Comparison of ENCODE assay signal across 23 cellular contexts in the genomic region with DNA sequence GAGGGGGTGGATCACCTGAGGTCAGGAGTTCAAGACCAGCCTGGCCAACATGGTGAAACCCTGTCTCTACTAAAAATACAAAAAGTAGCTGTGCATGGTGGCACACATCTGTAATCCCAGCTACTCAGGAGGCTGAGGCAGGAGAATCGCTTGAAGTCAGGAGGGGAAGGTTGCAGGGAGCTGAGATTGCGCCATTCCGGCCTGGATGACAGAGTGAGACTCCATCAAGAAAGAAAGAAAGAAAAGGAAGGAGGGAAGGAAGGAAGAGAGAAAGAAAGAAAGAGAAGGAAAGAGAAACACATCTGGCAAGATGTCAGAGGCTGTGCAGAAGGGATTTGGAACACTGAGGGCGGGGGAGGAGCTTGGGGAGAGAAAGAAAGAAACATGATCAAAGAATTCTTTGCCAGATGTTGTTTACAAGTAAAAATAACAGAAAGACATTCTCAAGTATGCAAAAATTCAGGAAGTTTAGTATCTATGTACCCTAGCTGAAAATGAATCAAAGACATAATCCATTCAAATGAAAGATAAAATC.
"Had no signal": no experiment of that assay in that cellular context is flagged by ENCODE, and none has a peak within 500 bp of the region (broad histone marks: within the 10 kb centered on the region; RNA-seq: fewer than 3 reads in every experiment).

No MANE protein-coding gene starts in this region.

- H3K4me3 Mint-ChIP-seq: dendritic cell treated with granulocyte-macrophage colony-stimulating factor and Interleukin-4, amounts not matched to agents 40 ng/mL and 50 ng/mL, for 4 days; naive thymus-derived CD4-positive, alpha-beta T cell; nephron; neural progenitor cell; stimulated activated naive CD8-positive, alpha-beta T cell treated with anti-CD3 and anti-CD28 coated beads, Interleukin-15, amount 100 ng/mL, for 72 hours had no signal

- H3K27ac Mint-ChIP-seq: dendritic cell treated with granulocyte-macrophage colony-stimulating factor and Interleukin-4, amounts not matched to agents 40 ng/mL and 50 ng/mL, for 4 days; naive thymus-derived CD4-positive, alpha-beta T cell; nephron; neural progenitor cell had no signal

- DNase-seq: colonic mucosa; effector CD8-positive, alpha-beta T cell; foreskin keratinocyte; heart left ventricle; kidney; left cardiac atrium; left lung; mesenchymal stem cell; midbrain; naive thymus-derived CD4-positive, alpha-beta T cell; stimulated activated CD4-positive, alpha-beta T cell treated with anti-CD3 and anti-CD28 coated beads, Interleukin-12 subunit alpha, Interleukin-12 subunit beta, amount 100 ng/mL, for 4 hours; stimulated activated CD4-positive, alpha-beta T cell treated with anti-CD3 and anti-CD28 coated beads, Interleukin-1b, Interleukin-23, amount 100 ng/mL, for 48 hours; stimulated activated CD4-positive, alpha-beta T cell treated with anti-CD3 and anti-CD28 coated beads, Interleukin-4, amount 100 ng/mL, for 1 hour; stimulated activated CD8-positive, alpha-beta memory T cell treated with anti-CD3 and anti-CD28 coated beads, Interleukin-4, amount 100 ng/mL, for 48 hours; stimulated activated naive CD4-positive, alpha-beta T cell; stimulated activated naive CD8-positive, alpha-beta T cell treated with anti-CD3 and anti-CD28 coated beads, Interleukin-15, amount 100 ng/mL, for 72 hours; thyroid gland; trophoblast cell had no signal

- H3K36me3 Mint-ChIP-seq: neural progenitor cell had no signal

- ATAC-seq: foreskin keratinocyte; gastroesophageal sphincter; heart left ventricle; left cardiac atrium; left lung; naive thymus-derived CD4-positive, alpha-beta T cell; sciatic nerve; stimulated activated naive CD8-positive, alpha-beta T cell treated with anti-CD3 and anti-CD28 coated beads, Interleukin-15, amount 100 ng/mL, for 72 hours had no signal

- FAIRE-seq: kidney had no signal
